8 cellular contexts compared by ENCODE assay signal in the genomic region with DNA sequence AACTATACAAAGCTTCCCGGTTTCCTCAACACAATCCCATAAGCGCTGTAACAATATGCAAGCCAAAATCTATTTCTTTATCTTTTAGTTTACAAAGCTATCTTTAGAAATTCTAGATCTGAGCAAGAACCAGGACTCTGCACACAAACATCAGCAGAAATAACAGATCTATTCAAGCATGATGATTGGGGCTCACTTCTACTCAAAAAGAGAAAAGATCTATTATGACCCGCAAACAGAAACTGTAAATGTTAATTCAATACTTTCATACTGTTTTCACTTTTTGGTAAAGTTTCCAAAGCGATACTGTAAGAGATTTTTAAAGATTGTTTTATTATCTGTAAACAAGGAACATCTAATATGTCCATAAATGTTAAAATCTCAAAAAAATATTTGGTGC.
DNase-seq lines count a peak whose midpoint lies in the region; ATAC-seq and TF ChIP-seq lines count a peak whose summit lies in the region.

No MANE protein-coding gene starts in this region.

- ATAC-seq in stimulated activated memory B cell treated with anti-CD40 and anti-IgM and Interleukin-4, amounts not matched to agents 10 μg/mL and 1 μg/mL and 100 μg/mL, for 72 hours, result no peak
- ATAC-seq in sciatic nerve (no peak), HG02678 (IDR thresholded peaks at IDR 0.05; ENCODE audit: unreplicated experiment) (no peak)

- no peak for TF ChIP-seq CTCF in GM20000 (IDR thresholded peaks at IDR 0.05; ENCODE audit: extremely low read depth, missing control alignments)
- no peak for TF ChIP-seq CTCF in fibroblast of villous mesenchyme (IDR thresholded peaks at IDR 0.05; ENCODE audit: insufficient read depth, low read depth, low read length)

- H3K4me3 Mint-ChIP-seq in stimulated activated memory B cell treated with anti-CD40 and anti-IgM and Interleukin-4, amounts not matched to agents 10 μg/mL and 1 μg/mL and 100 μg/mL, for 72 hours, result peak overlapping the region; percentile 13

- H3K9me3 ChIP-seq in SK-N-MC (ENCODE audit: low read depth, low read length), result no peaks in the 10 kb centered on the region

- H3K4me3 ChIP-seq in SK-N-MC, result peak overlapping the region; percentile 92
- peak overlapping the region; percentile 86 for H3K4me3 ChIP-seq in fibroblast of villous mesenchyme (ENCODE audit: low read depth, low read length)

- DNase-seq in GM20000 (ENCODE audit: low spot score), result peak; percentile 30
- no peak for DNase-seq in SK-N-MC (ENCODE audit: low read depth, low spot score)
- DNase-seq in fibroblast of villous mesenchyme (ENCODE audit: low read depth), result no peak
- no peak for DNase-seq in NCI-H1436 treated with DMSO at 0.1 percent for 48 hours (lab: John Stamatoyannopoulos, UW)
- no peak for DNase-seq in MV-4-11 (lab: John Stamatoyannopoulos, UW)
- DNase-seq in sciatic nerve (ENCODE audit: low spot score), result no peak

- no peak overlapping the region for H3K27ac ChIP-seq in SK-N-MC

- H3K4me1 Mint-ChIP-seq in stimulated activated memory B cell treated with anti-CD40 and anti-IgM and Interleukin-4, amounts not matched to agents 10 μg/mL and 1 μg/mL and 100 μg/mL, for 72 hours, result peaks cover 34% of the 10 kb centered on the region

- H3K27ac Mint-ChIP-seq in stimulated activated memory B cell treated with anti-CD40 and anti-IgM and Interleukin-4, amounts not matched to agents 10 μg/mL and 1 μg/mL and 100 μg/mL, for 72 hours, result peak overlapping the region; percentile 45

- intact Hi-C loops in sciatic nerve (cut with DNase I), result no loop called here

- no peaks in the 10 kb centered on the region for H3K27me3 Mint-ChIP-seq in stimulated activated memory B cell treated with anti-CD40 and anti-IgM and Interleukin-4, amounts not matched to agents 10 μg/mL and 1 μg/mL and 100 μg/mL, for 72 hours

- H3K9me3 Mint-ChIP-seq in stimulated activated memory B cell treated with anti-CD40 and anti-IgM and Interleukin-4, amounts not matched to agents 10 μg/mL and 1 μg/mL and 100 μg/mL, for 72 hours, result no peaks in the 10 kb centered on the region

- no peaks in the 10 kb centered on the region for H3K36me3 ChIP-seq in SK-N-MC (ENCODE audit: insufficient read depth, low read length)

- H3K36me3 Mint-ChIP-seq in stimulated activated memory B cell treated with anti-CD40 and anti-IgM and Interleukin-4, amounts not matched to agents 10 μg/mL and 1 μg/mL and 100 μg/mL, for 72 hours, result no peaks in the 10 kb centered on the region

- peak overlapping the region; percentile 71 for H3K9ac ChIP-seq in SK-N-MC (ENCODE audit: insufficient read length)
